In the genomic region with DNA sequence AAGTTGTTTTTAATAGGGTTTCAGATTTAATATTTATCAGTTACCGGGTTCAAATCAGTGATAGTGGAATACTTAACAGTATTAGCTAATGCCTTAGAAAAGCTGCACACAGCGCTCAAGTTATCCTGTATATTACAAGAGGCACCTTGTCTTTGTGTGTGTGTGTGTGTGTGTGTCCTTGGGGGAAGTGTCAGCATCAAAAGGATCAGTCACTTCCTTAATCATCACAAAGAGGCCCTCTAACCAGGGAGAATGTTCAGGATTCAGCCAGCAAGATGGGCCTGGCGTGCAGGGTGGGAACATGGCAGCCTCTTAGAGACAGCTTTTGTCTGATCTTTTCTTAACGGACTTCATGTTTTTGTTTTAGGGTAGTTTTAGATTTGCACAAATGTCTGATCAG, we compare ENCODE assay signal across 16 cellular contexts. TPM values are rescaled to one million over a fixed set of nuclear protein-coding genes. Genes with fewer than 3 reads are reported as not detected.
DNase-seq lines count a peak whose midpoint lies in the region; ATAC-seq, FAIRE-seq and TF ChIP-seq lines count a peak whose summit lies in the region.
"Had no signal": no experiment of that assay in that cellular context is flagged by ENCODE, and none has a peak within 500 bp of the region (broad histone marks: within the 10 kb centered on the region; RNA-seq: fewer than 3 reads in every experiment).

No MANE protein-coding gene starts in this region.

- H4K20me1 ChIP-seq in IMR-90 (ENCODE audit: insufficient read depth, low read length) (peaks cover 24% of the 10 kb centered on the region), endothelial cell of umbilical vein (replicated peaks; ENCODE audit: control insufficient read depth, extremely low read depth, insufficient read depth, low read length) (no peaks in the 10 kb centered on the region)

- WGBS in IMR-90 (ENCODE audit: extremely low coverage in 2 of 2, insufficient read length in 1 of 2), 2 experiments: no CpG with 5 or more reads among the region's 4 CpGs
- 84 to 94% (median 92%) methylated on average over 4 of the region's 4 CpGs for WGBS in spleen, 5 donors

- H3K4me3 ChIP-seq in IMR-90 (ENCODE audit: insufficient read depth, low read depth, low read length): no peak overlapping the region
- H3K4me3 ChIP-seq in endothelial cell of umbilical vein (replicated peaks in 1 of 3; ENCODE audit: insufficient read depth in 1 of 3, low read depth in 1 of 3, low read length in 3 of 3): no peak overlapping the region
- no peak overlapping the region for H3K4me3 ChIP-seq in spleen

- H3K56ac ChIP-seq in IMR-90 (ENCODE audit: extremely low read depth, insufficient read depth, low read length): no peak overlapping the region

- H3K4ac ChIP-seq in IMR-90 (ENCODE audit: low read depth, low read length): no peak overlapping the region

- TF ChIP-seq POLR2A in IMR-90 (IDR thresholded peaks at IDR 0.05; ENCODE audit: low read depth, low read length): no peak
- no peak for TF ChIP-seq POLR2A in endothelial cell of umbilical vein (IDR thresholded peaks at IDR 0.05; ENCODE audit: low read depth, low read length)
- no peak for TF ChIP-seq POLR2A in spleen (IDR thresholded peaks at IDR 0.05)

- intact Hi-C loops in IMR-90 (cut with micrococcal nuclease): loop anchor here (10.0 kb wide), 1 partner anchor 76 kb away; no protein-coding TSS in a partner anchor
- intact Hi-C loops in endothelial cell of umbilical vein (cut with micrococcal nuclease): no loop called here
- intact Hi-C loops in spleen (cut with DNase I; ENCODE audit: low total_unique reads): no loop called here
- intact Hi-C loops in left cardiac atrium (cut with DNase I): no loop called here

- peak; percentile 49 for FAIRE-seq in endothelial cell of umbilical vein (lab: Jason Lieb, UNC)

- peak overlapping the region; percentile 55; the same call in 1 of the 2 replicates for H3K23ac ChIP-seq in IMR-90 (ENCODE audit: low read depth, low read length)

- H3K36me3 ChIP-seq in IMR-90 (ENCODE audit: control insufficient read depth, insufficient read depth, low read length): peaks cover 16% of the 10 kb centered on the region
- H3K36me3 ChIP-seq in endothelial cell of umbilical vein (ENCODE audit: control insufficient read depth in 2 of 2, extremely low read depth in 1 of 2, insufficient read depth in 2 of 2, low read length in 2 of 2): peaks cover 4 to 14% of the 10 kb centered on the region in 2 experiments
- no peaks in the 10 kb centered on the region for H3K36me3 ChIP-seq in spleen

- DNase-seq in IMR-90 (no peak), SK-MEL-5 (ENCODE audit: low read depth, low spot score) (peak; percentile 27), endothelial cell of umbilical vein (ENCODE audit: low read depth, low spot score) (no peak), spleen (peak; percentile 33), AG20443 (ENCODE audit: low spot score) (no peak), RWPE1 (ENCODE audit: low spot score) (no peak), left cardiac atrium (no peak)
- DNase-seq: DMS 273 treated with DMSO at 0.1 percent for 48 hours, DND-41, H9, MM.1S, NCI-H1417, NCI-H1930, NCI-H526, SW 1271 had no signal

- CTCF ChIA-PET in IMR-90 (lab: Yijun Ruan, JAX): no interaction called here
- CTCF ChIA-PET in endothelial cell of umbilical vein (lab: Charles Lee): interaction anchor here (0.8 kb wide), 1 partner anchor 191 kb away, joined by 3 read pairs; no protein-coding TSS in a partner anchor
- CTCF ChIA-PET in RWPE1 (lab: Yijun Ruan, JAX): no interaction called here

- H3K4me2 ChIP-seq in IMR-90 (ENCODE audit: low read depth, low read length) (no peak overlapping the region), endothelial cell of umbilical vein (ENCODE audit: insufficient read depth, low read length) (no peak overlapping the region)

- H3K14ac ChIP-seq in IMR-90 (replicated peaks; ENCODE audit: low read depth, low read length): no peak overlapping the region

- H3K27me3 ChIP-seq in IMR-90 (ENCODE audit: control insufficient read depth, insufficient read depth, low read length): no peaks in the 10 kb centered on the region
- H3K27me3 ChIP-seq in endothelial cell of umbilical vein (ENCODE audit: control insufficient read depth in 2 of 2, insufficient read depth in 2 of 2, low read length in 2 of 2): no peaks in the 10 kb centered on the region
- H3K27me3 ChIP-seq in spleen (replicated peaks in 1 of 7): no peaks in the 10 kb centered on the region

- H2BK5ac ChIP-seq in IMR-90 (ENCODE audit: low read depth, low read length, poor library complexity, severe bottlenecking): peak overlapping the region; percentile 9

- in situ Hi-C loops in IMR-90 (cut with MboI; ENCODE audit: low sequenced_read_pairs): no loop called here
- in situ Hi-C loops in SK-MEL-5 (cut with HindIII; ENCODE audit: low pct_unique_long_range_greater_than_20kb, low sequenced_read_pairs): no loop called here

- H3K79me2 ChIP-seq in endothelial cell of umbilical vein (ENCODE audit: control insufficient read depth, insufficient read depth, low read length): peaks cover 6% of the 10 kb centered on the region

- H3K9ac ChIP-seq in IMR-90 (ENCODE audit: low read depth, low read length) (no peak overlapping the region), endothelial cell of umbilical vein (replicated peaks; ENCODE audit: extremely low read depth, insufficient read depth, low read length) (no peak overlapping the region)

- ATAC-seq in IMR-90 (ENCODE audit: low read depth) (no peak), left cardiac atrium (no peak)
- ATAC-seq: Panc1 had no signal

- no peak for TF ChIP-seq CTCF in IMR-90 (conservative IDR thresholded peaks at IDR 0.05; ENCODE audit: low read depth, low read length)
- no peak for TF ChIP-seq CTCF in endothelial cell of umbilical vein (IDR thresholded peaks at IDR 0.05; ENCODE audit: extremely low read depth in 1 of 2, insufficient read depth in 1 of 2, low read depth in 1 of 2, low read length in 2 of 2)
- TF ChIP-seq CTCF in spleen (IDR thresholded peaks at IDR 0.05 in 8 of 11, conservative IDR thresholded peaks at IDR 0.05 in 3 of 11): no peak
- no peak for TF ChIP-seq CTCF in RWPE1 (conservative IDR thresholded peaks at IDR 0.05; ENCODE audit: low read depth)

- H3K9me3 ChIP-seq in IMR-90 (ENCODE audit: control insufficient read depth, insufficient read depth, low read length) (no peaks in the 10 kb centered on the region; the same call in 1 of the 2 replicates), endothelial cell of umbilical vein (replicated peaks; ENCODE audit: control insufficient read depth, insufficient read depth, low read length) (no peaks in the 10 kb centered on the region), spleen (no peaks in the 10 kb centered on the region)

- peak overlapping the region; percentile 10 for H2AFZ ChIP-seq in IMR-90 (replicated peaks; ENCODE audit: low read length, poor library complexity)
- H2AFZ ChIP-seq in endothelial cell of umbilical vein (ENCODE audit: low read depth, low read length): no peak overlapping the region

- H2BK15ac ChIP-seq in IMR-90 (ENCODE audit: low read depth, low read length): no peak overlapping the region

- no peak overlapping the region for H2BK20ac ChIP-seq in IMR-90 (ENCODE audit: low read depth, low read length)

- H3K4me1 ChIP-seq in IMR-90 (ENCODE audit: control insufficient read depth, insufficient read depth, low read length): peaks cover 15% of the 10 kb centered on the region
- H3K4me1 ChIP-seq in endothelial cell of umbilical vein (ENCODE audit: control insufficient read depth, extremely low read depth, insufficient read depth, low read length): peaks cover 27% of the 10 kb centered on the region
- H3K4me1 ChIP-seq in spleen: peaks cover 3 to 13% (median 9%) of the 10 kb centered on the region in 6 donors

- no peak overlapping the region for H2AK9ac ChIP-seq in IMR-90 (replicated peaks; ENCODE audit: low read depth, low read length, poor library complexity)

- BruUV-seq in IMR-90 (replicated peaks; lab: Mats Ljungman, UMichigan) (no TSS peak), endothelial cell of umbilical vein (replicated peaks; lab: Mats Ljungman, UMichigan) (no TSS peak)

- peaks cover 21 to 77% of the 10 kb centered on the region in 2 experiments; a peak in 3 of 4 replicates for H3K79me1 ChIP-seq in IMR-90 (ENCODE audit: low read depth in 1 of 2, low read length in 2 of 2)

- peak overlapping the region; percentile 46; the same call in 1 of the 2 replicates for H2AK5ac ChIP-seq in IMR-90 (ENCODE audit: low read depth, low read length)

- no peak overlapping the region; a peak in 1 of 4 replicates for H4K8ac ChIP-seq in IMR-90 (ENCODE audit: low read depth in 2 of 2, low read length in 2 of 2)

- no peak for TF ChIP-seq RAD21 in IMR-90 (IDR thresholded peaks at IDR 0.05; ENCODE audit: low read length)

- H3K9me1 ChIP-seq in IMR-90 (ENCODE audit: insufficient read depth, low read length) (peaks cover 21% of the 10 kb centered on the region), endothelial cell of umbilical vein (replicated peaks; ENCODE audit: control insufficient read depth, extremely low read depth, insufficient read depth, low read length) (no peaks in the 10 kb centered on the region)

- dilution Hi-C loops in IMR-90 (cut with HindIII; ENCODE audit: low sequenced_read_pairs, unreplicated experiment) (no loop called here), endothelial cell of umbilical vein (cut with MboI; ENCODE audit: extremely low pct_ligation_motif_present, low sequenced_read_pairs) (no loop called here)

- no peak overlapping the region for H3K27ac ChIP-seq in IMR-90 (ENCODE audit: insufficient read depth, low read length)
- no peak overlapping the region for H3K27ac ChIP-seq in endothelial cell of umbilical vein (ENCODE audit: insufficient read depth, low read depth, low read length)
- no peak overlapping the region for H3K27ac ChIP-seq in spleen
- H3K27ac ChIP-seq in RWPE1: no peak overlapping the region

- no peak overlapping the region for H2BK120ac ChIP-seq in IMR-90 (ENCODE audit: low read depth, low read length)

- H4K5ac ChIP-seq in IMR-90 (ENCODE audit: low read depth, low read length): no peak overlapping the region

- POLR2A ChIA-PET in IMR-90 (lab: Charles Lee; ENCODE audit: unreplicated experiment) (no interaction called here), endothelial cell of umbilical vein (lab: Charles Lee) (no interaction called here), RWPE1 (lab: Yijun Ruan, JAX; ENCODE audit: low non-redundant PET) (no interaction called here)

- no peak overlapping the region for H3K18ac ChIP-seq in IMR-90 (ENCODE audit: low read depth, low read length)

- H4K91ac ChIP-seq in IMR-90 (ENCODE audit: insufficient read depth, low read depth, low read length): no peak overlapping the region

RNA-seq across cellular contexts. Expression of a gene that starts 53.1 kb away (rescaled TPM):
- total RNA-seq in IMR-90 (2012; rRNA removed) (4.7 and 5.7 TPM in 2 replicates), endothelial cell of umbilical vein (55.0 and 71.1 TPM in 2 replicates), spleen (10 to 100 TPM in 2 of 7 donors, 1 to 10 TPM in 5; 4.2 to 18.7 (median 8.0) TPM), left cardiac atrium (10 to 100 TPM in 1 of 2 donors, 1 to 10 TPM in 1; 6.6 to 20.4 TPM)
- polyA plus RNA-seq in IMR-90 (2012; rRNA removed) (4.4 and 4.7 TPM in 2 replicates), endothelial cell of umbilical vein (28.7 and 40.2 TPM in 2 replicates), spleen (1 to 10 TPM; 1.7 to 2.3 (median 1.8) TPM)
- polyA plus RNA-seq in IMR-90 (2012; cell fraction: cytosol; rRNA removed): 2.2 and 5.2 TPM in 2 replicates
- polyA plus RNA-seq in IMR-90 (2012; cell fraction: nucleus; rRNA removed; ENCODE audit: low replicate concordance): 3.2 and 7.3 TPM in 2 replicates
- 101 and 133 TPM in 2 replicates for total RNA-seq in SK-MEL-5 (2014; rRNA removed; shearing (Covaris generic))
- polyA plus RNA-seq in SK-MEL-5 (2015; cell fraction: cytosol; rRNA removed): 73.5 and 89.4 TPM in 2 replicates
- polyA plus RNA-seq in SK-MEL-5 (2015; cell fraction: nucleus; rRNA removed): 59.5 and 63.6 TPM in 2 replicates
- polyA plus RNA-seq in endothelial cell of umbilical vein (2011; cell fraction: cytosol; rRNA removed): 46.8 and 51.2 TPM in 2 replicates
- polyA plus RNA-seq in endothelial cell of umbilical vein (2011; cell fraction: nucleus; rRNA removed): 66.8 and 77.1 TPM in 2 replicates
- polyA plus RNA-seq in endothelial cell of umbilical vein (2012): 66.6 TPM in 2 replicates
- 73.3 and 73.9 TPM in 2 replicates for polyA minus RNA-seq in endothelial cell of umbilical vein
- 7.8 TPM for polyA minus RNA-seq in endothelial cell of umbilical vein (2011; cell fraction: cytosol; rRNA and poly(A)+ RNA removed)
- 87.4 and 92.3 TPM in 2 replicates for polyA minus RNA-seq in endothelial cell of umbilical vein (2011; cell fraction: nucleus; rRNA and poly(A)+ RNA removed)

Comparison
In these comparisons a context has a peak if more than half of its experiments do, and no peak if none do; other contexts are left out.
1. DNase-seq: peak in SK-MEL-5 (single experiment) and spleen (single experiment); none in IMR-90 (single experiment), endothelial cell of umbilical vein (single experiment), AG20443 (single experiment), RWPE1 (single experiment) and left cardiac atrium (single experiment).